8 cellular contexts compared by ENCODE assay signal in the genomic region with DNA sequence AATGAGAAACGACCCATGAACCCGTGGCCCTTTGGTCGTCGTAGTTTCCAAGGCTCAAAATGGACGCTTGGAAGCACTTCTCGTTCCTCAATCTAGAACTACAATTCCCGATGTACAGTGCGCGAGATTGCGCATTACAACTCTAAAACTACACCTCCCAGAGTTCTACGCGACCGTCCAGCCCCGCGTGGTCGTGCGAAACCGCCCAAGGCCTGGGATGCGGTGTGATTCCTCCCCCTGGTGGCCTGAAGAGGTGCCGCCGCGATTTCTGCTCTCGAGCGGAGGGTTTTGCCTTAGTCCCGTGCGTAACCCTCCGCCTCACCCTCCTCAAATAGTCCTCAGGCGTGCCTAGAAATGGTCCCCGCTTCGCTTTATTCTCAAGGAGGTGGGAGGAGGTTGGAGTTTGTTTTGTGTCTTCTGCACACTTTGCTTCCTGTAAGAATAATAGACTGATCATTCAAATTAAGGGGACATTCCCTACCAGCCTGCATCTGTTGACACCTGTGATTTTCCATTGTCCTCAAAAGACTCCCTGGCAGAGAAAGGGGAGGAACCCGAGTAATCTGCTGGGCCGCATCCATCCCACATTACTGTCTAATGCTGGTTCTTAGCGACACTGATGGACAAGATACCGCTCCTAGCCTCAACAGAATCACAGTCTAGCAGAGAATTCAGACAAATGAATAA.
DNase-seq lines count a peak whose midpoint lies in the region; ATAC-seq lines count a peak whose summit lies in the region.

No MANE protein-coding gene starts in this region.

- ATAC-seq in GM18909 (IDR thresholded peaks at IDR 0.05; ENCODE audit: poor library complexity, unreplicated experiment) (peak; percentile 97), HG03196 (IDR thresholded peaks at IDR 0.05; ENCODE audit: unreplicated experiment) (peak; percentile 95)

- peak; percentile 93 for DNase-seq in AG08396 (ENCODE audit: low spot score)
- peak; percentile 98 for DNase-seq in NCI-H226
- DNase-seq in activated CD4-positive, CD25-positive, alpha-beta regulatory T cell (lab: John Stamatoyannopoulos, UW) = peak; percentile 90 to 96 (median 91)
- peak; percentile 99 for DNase-seq in cerebellar cortex (ENCODE audit: low spot score)
- DNase-seq in islet precursor cell = peak; percentile 98
- peak; percentile 95 to 97 (median 96) for DNase-seq in stimulated activated CD4-positive, alpha-beta T cell treated with anti-CD3 and anti-CD28 coated beads, Interleukin-12 subunit alpha, Interleukin-12 subunit beta, amount 100 ng/mL, for 48 hours (ENCODE audit: low read depth in 2 of 3, low spot score in 1 of 3)

Comparison
In these comparisons a context has a peak if more than half of its experiments do, and no peak if none do; other contexts are left out.
1. Peak in every context shown above with its lines: DNase-seq and ATAC-seq.